In genomic region chr5:43555895-43556606, GRCh38 we compare ENCODE assay signal across 8 cellular contexts. TPM values are rescaled to one million over a fixed set of nuclear protein-coding genes. Genes with fewer than 3 reads are reported as not detected.
DNase-seq lines count a peak whose midpoint lies in the region; ATAC-seq lines count a peak whose summit lies in the region.

No MANE protein-coding gene starts in this region.

- ATAC-seq in HG03095 (IDR thresholded peaks at IDR 0.05; ENCODE audit: unreplicated experiment) (peak; percentile 30), esophagus mucosa (peak; percentile 68)

- peak overlapping the region; percentile 94 for H3K27ac ChIP-seq in muscle layer of colon (ENCODE audit: low read depth, low read length)

- H3K4me1 ChIP-seq in muscle layer of colon (ENCODE audit: insufficient read depth, low read length) = peaks cover 39% of the 10 kb centered on the region

- H3K4me3 ChIP-seq in muscle layer of colon (ENCODE audit: low read depth in 1 of 2, low read length in 2 of 2) = peak overlapping the region; percentile 88 to 89

- H3K9me3 ChIP-seq in muscle layer of colon (ENCODE audit: low read length) = no peaks in the 10 kb centered on the region

- DNase-seq in NCI-H1105 treated with DMSO at 0.1 percent for 48 hours (lab: John Stamatoyannopoulos, UW) (peak; percentile 43), NCI-H1105 (lab: John Stamatoyannopoulos, UW) (no peak), NCI-H526 (lab: John Stamatoyannopoulos, UW) (peak; percentile 68 to 86)
- DNase-seq in activated CD8-positive, alpha-beta memory T cell treated with anti-CD3 and anti-CD28 coated beads, Interleukin-2, amount 50 U/mL, for 48 hours = peak; percentile 75
- peak; percentile 8 for DNase-seq in stimulated activated CD8-positive, alpha-beta memory T cell treated with anti-CD3 and anti-CD28 coated beads, Interleukin-7, amount 100 ng/mL, for 24 hours (ENCODE audit: low read depth)

- H3K27me3 ChIP-seq in muscle layer of colon (ENCODE audit: control insufficient read depth in 1 of 2, insufficient read depth in 2 of 2, low read length in 2 of 2) = no peaks in the 10 kb centered on the region

- H3K9ac ChIP-seq in muscle layer of colon (ENCODE audit: low read length) = peak overlapping the region; percentile 91

- H3K36me3 ChIP-seq in muscle layer of colon (ENCODE audit: insufficient read depth, low read length) = peaks cover 11% of the 10 kb centered on the region

RNA-seq across cellular contexts. Expression of gene PAIP1, which starts 0.8 kb away (rescaled TPM):
- total RNA-seq in esophagus mucosa = 50.4 TPM

RNA-seq across cellular contexts. Expression of gene C5orf34, which starts 41.1 kb away (rescaled TPM):
- 1.2 TPM for total RNA-seq in esophagus mucosa

RNA-seq across cellular contexts. Expression of gene NNT, which starts 46.9 kb away (rescaled TPM):
- 34.2 TPM for total RNA-seq in esophagus mucosa
